ENCODE assay signal across 22 cellular contexts in the genomic region with DNA sequence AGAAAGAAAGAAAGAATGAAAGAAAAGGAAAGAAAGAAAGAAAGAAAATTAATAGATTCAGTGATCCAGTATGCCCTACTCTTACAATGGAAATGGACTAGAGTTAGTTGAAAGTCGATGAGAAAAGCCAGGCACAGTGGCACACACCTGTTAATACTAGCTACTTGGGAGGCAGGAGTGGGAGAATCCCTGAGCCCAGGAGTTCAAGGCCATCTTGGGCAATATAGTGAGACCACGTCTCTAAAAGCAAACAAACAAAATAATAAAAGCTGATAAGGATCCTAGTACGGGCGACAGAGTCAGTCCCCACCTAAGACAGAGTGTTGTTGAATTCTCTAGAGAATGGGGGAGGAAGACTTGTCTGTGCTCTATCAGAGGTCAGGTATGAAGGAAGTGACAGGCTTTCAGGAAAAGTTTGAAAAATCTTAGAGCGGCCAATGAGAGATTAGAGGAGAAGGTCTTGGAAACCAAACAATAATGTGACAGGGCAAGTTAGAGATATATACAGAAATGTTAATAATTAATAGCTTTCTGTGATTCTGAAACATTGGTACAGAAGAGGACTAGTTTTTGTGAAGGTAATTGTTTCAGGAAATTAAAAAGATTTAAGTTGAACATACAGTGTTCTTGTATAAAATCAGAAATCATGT.
"Had no signal": no experiment of that assay in that cellular context is flagged by ENCODE, and none has a peak within 500 bp of the region (broad histone marks: within the 10 kb centered on the region; RNA-seq: fewer than 3 reads in every experiment).

No MANE protein-coding gene starts in this region.

- H3K9me3 Mint-ChIP-seq: dendritic cell treated with granulocyte-macrophage colony-stimulating factor and Interleukin-4, amounts not matched to agents 40 ng/mL and 50 ng/mL, for 4 days; effector memory CD8-positive, alpha-beta T cell; naive thymus-derived CD4-positive, alpha-beta T cell; stimulated activated effector memory CD8-positive, alpha-beta T cell treated with anti-CD3 and anti-CD28 coated beads, Interleukin-12 subunit alpha, Interleukin-12 subunit beta, amount 100 ng/mL, for 72 hours had no signal

- DNase-seq: effector memory CD8-positive, alpha-beta T cell; gastrocnemius medialis; heart right ventricle; islet precursor cell; left ventricle myocardium superior; mesendoderm; naive thymus-derived CD4-positive, alpha-beta T cell; posterior cingulate gyrus; right cardiac atrium; stimulated activated CD4-positive, alpha-beta T cell treated with anti-CD3 and anti-CD28 coated beads, Interleukin-4, amount 100 ng/mL, for 1 hour; stimulated activated CD8-positive, alpha-beta memory T cell treated with anti-CD3 and anti-CD28 coated beads, Interleukin-4, amount 100 ng/mL, for 48 hours; stimulated activated naive CD8-positive, alpha-beta T cell treated with anti-CD3 and anti-CD28 coated beads, Interleukin-15, Interleukin-2, amounts not matched to agents 100 U/mL and 50 U/mL, for 24 hours; thyroid gland; uterus had no signal

- H3K9me3 ChIP-seq: esophagus muscularis mucosa, gastrocnemius medialis, heart right ventricle, neutrophil, suprapubic skin, thyroid gland, uterus had no signal

- H3K27me3 Mint-ChIP-seq: dendritic cell treated with granulocyte-macrophage colony-stimulating factor and Interleukin-4, amounts not matched to agents 40 ng/mL and 50 ng/mL, for 4 days; type B pancreatic cell had no signal

- H3K27me3 ChIP-seq: esophagus muscularis mucosa, gastrocnemius medialis, heart right ventricle, neutrophil, suprapubic skin, thyroid gland, uterus had no signal

- ATAC-seq: effector memory CD8-positive, alpha-beta T cell; gastrocnemius medialis; left ventricle myocardium superior; naive thymus-derived CD4-positive, alpha-beta T cell; right cardiac atrium; stimulated activated effector memory CD8-positive, alpha-beta T cell treated with anti-CD3 and anti-CD28 coated beads, Interleukin-12 subunit alpha, Interleukin-12 subunit beta, amount 100 ng/mL, for 72 hours; stimulated activated naive CD8-positive, alpha-beta T cell treated with anti-CD3 and anti-CD28 coated beads, Interleukin-15, Interleukin-2, amounts not matched to agents 100 U/mL and 50 U/mL, for 24 hours had no signal

- H3K36me3 Mint-ChIP-seq: naive thymus-derived CD4-positive, alpha-beta T cell; stimulated activated effector memory CD8-positive, alpha-beta T cell treated with anti-CD3 and anti-CD28 coated beads, Interleukin-12 subunit alpha, Interleukin-12 subunit beta, amount 100 ng/mL, for 72 hours; type B pancreatic cell had no signal

- H3K4me1 Mint-ChIP-seq: naive thymus-derived CD4-positive, alpha-beta T cell; stimulated activated effector memory CD8-positive, alpha-beta T cell treated with anti-CD3 and anti-CD28 coated beads, Interleukin-12 subunit alpha, Interleukin-12 subunit beta, amount 100 ng/mL, for 72 hours had no signal

- H3K27ac Mint-ChIP-seq: dendritic cell treated with granulocyte-macrophage colony-stimulating factor and Interleukin-4, amounts not matched to agents 40 ng/mL and 50 ng/mL, for 4 days; effector memory CD8-positive, alpha-beta T cell; naive thymus-derived CD4-positive, alpha-beta T cell; stimulated activated effector memory CD8-positive, alpha-beta T cell treated with anti-CD3 and anti-CD28 coated beads, Interleukin-12 subunit alpha, Interleukin-12 subunit beta, amount 100 ng/mL, for 72 hours; type B pancreatic cell had no signal

- H3K36me3 ChIP-seq: esophagus muscularis mucosa, gastrocnemius medialis, heart right ventricle, neutrophil, suprapubic skin, thyroid gland, uterus had no signal

- H3K4me3 ChIP-seq: esophagus muscularis mucosa, gastrocnemius medialis, heart right ventricle, lung, suprapubic skin, thyroid gland, uterus had no signal

- H3K4me1 ChIP-seq: esophagus muscularis mucosa, gastrocnemius medialis, heart right ventricle, suprapubic skin, thyroid gland, uterus had no signal

- H3K27ac ChIP-seq: epithelial cell of prostate, esophagus muscularis mucosa, gastrocnemius medialis, heart right ventricle, neutrophil, suprapubic skin, thyroid gland, uterus had no signal

- H3K4me3 Mint-ChIP-seq: dendritic cell treated with granulocyte-macrophage colony-stimulating factor and Interleukin-4, amounts not matched to agents 40 ng/mL and 50 ng/mL, for 4 days; effector memory CD8-positive, alpha-beta T cell; naive thymus-derived CD4-positive, alpha-beta T cell; stimulated activated effector memory CD8-positive, alpha-beta T cell treated with anti-CD3 and anti-CD28 coated beads, Interleukin-12 subunit alpha, Interleukin-12 subunit beta, amount 100 ng/mL, for 72 hours; type B pancreatic cell had no signal
